Comparison of ENCODE assay signal across 8 cellular contexts in the genomic region with DNA sequence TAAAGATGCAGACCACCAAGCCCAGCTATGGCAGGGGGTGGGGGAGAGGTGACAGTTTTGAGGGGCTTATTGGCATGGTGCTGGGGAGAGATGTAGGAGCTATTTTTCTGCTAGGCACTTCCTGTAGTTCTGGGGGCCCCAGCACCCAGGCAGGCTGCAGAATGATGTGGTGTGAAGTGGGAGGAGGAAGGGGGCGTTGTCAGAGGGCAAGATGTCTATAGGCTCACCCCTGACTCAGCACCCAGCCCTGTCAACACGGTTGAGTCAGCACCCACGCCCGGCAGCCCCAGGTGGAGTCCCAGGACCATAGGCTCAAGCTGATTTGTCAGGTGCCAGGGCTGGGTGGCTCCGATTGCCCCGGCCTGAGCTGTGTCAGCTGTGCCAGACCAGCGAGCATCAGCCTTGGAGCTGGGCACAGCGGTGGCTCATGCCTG. TPM values are rescaled to one million over a fixed set of nuclear protein-coding genes. Genes with fewer than 3 reads are reported as not detected.
DNase-seq lines count a peak whose midpoint lies in the region; ATAC-seq and TF ChIP-seq lines count a peak whose summit lies in the region.

No MANE protein-coding gene starts in this region.

- DNase-seq in DND-41 (peak; percentile 62), mucosa of gallbladder (ENCODE audit: low spot score) (peak; percentile 79), COLO829 (ENCODE audit: low spot score) (no peak)
- DNase-seq in activated CD4-positive, alpha-beta T cell treated with anti-CD3 and anti-CD28 coated beads for 1 hour, result peak; percentile 88
- DNase-seq in central memory CD4-positive, alpha-beta T cell, result peak; percentile 95
- peak; percentile 80 to 89 for DNase-seq in stimulated activated naive CD8-positive, alpha-beta T cell treated with anti-CD3 and anti-CD28 coated beads, Interleukin-15, amount 100 ng/mL, for 72 hours

- peaks cover 50% of the 10 kb centered on the region for H3K27me3 Mint-ChIP-seq in stimulated activated naive CD8-positive, alpha-beta T cell treated with anti-CD3 and anti-CD28 coated beads, Interleukin-15, amount 100 ng/mL, for 72 hours

- H3K27ac ChIP-seq in DND-41 (ENCODE audit: low read length), result no peak overlapping the region

- H3K79me2 ChIP-seq in DND-41 (ENCODE audit: insufficient read depth, low read length), result no peaks in the 10 kb centered on the region

- H3K4me3 ChIP-seq in DND-41 (ENCODE audit: low read depth in 1 of 2, low read length in 2 of 2), result no peak overlapping the region

- no peaks in the 10 kb centered on the region for H3K9me3 Mint-ChIP-seq in stimulated activated naive CD8-positive, alpha-beta T cell treated with anti-CD3 and anti-CD28 coated beads, Interleukin-15, amount 100 ng/mL, for 72 hours

- H3K27me3 ChIP-seq in DND-41 (ENCODE audit: insufficient read depth, low read length, poor library complexity), result no peaks in the 10 kb centered on the region

- H3K4me2 ChIP-seq in DND-41 (ENCODE audit: insufficient read depth, low read length), result no peak overlapping the region

- TF ChIP-seq CTCF in DND-41 (IDR thresholded peaks at IDR 0.05; ENCODE audit: borderline replicate concordance, extremely low read depth, low read length, poor library complexity, severe bottlenecking), result no peak

- H4K20me1 ChIP-seq in DND-41 (ENCODE audit: insufficient read depth, low read length), result no peaks in the 10 kb centered on the region

- H3K9me3 ChIP-seq in DND-41 (ENCODE audit: insufficient read depth, low read length, severe bottlenecking), result no peaks in the 10 kb centered on the region

- no peak overlapping the region for H3K9ac ChIP-seq in DND-41 (ENCODE audit: low read depth, low read length)

- peak overlapping the region in 1 of 2 donors; percentile 16 for H3K4me3 Mint-ChIP-seq in stimulated activated naive CD8-positive, alpha-beta T cell treated with anti-CD3 and anti-CD28 coated beads, Interleukin-15, amount 100 ng/mL, for 72 hours

- H3K4me1 ChIP-seq in DND-41 (ENCODE audit: insufficient read depth, low read length), result peaks cover 16% of the 10 kb centered on the region

- H3K4me1 Mint-ChIP-seq in stimulated activated naive CD8-positive, alpha-beta T cell treated with anti-CD3 and anti-CD28 coated beads, Interleukin-15, amount 100 ng/mL, for 72 hours, result peaks cover 61% of the 10 kb centered on the region

- H3K36me3 ChIP-seq in DND-41 (ENCODE audit: insufficient read depth, low read length), result no peaks in the 10 kb centered on the region

- H3K27ac Mint-ChIP-seq in stimulated activated naive CD8-positive, alpha-beta T cell treated with anti-CD3 and anti-CD28 coated beads, Interleukin-15, amount 100 ng/mL, for 72 hours, result no peak overlapping the region

- peak; percentile 83 for ATAC-seq in DND-41 (ENCODE audit: insufficient read depth, low read depth)
- ATAC-seq in HG03469 (IDR thresholded peaks at IDR 0.05; ENCODE audit: unreplicated experiment), result peak; percentile 39
- ATAC-seq in stimulated activated naive CD8-positive, alpha-beta T cell treated with anti-CD3 and anti-CD28 coated beads, Interleukin-15, amount 100 ng/mL, for 72 hours, result peak; percentile 94
- no peak for ATAC-seq in GM18870 (IDR thresholded peaks at IDR 0.05; ENCODE audit: unreplicated experiment)

- no peak overlapping the region for H2AFZ ChIP-seq in DND-41 (ENCODE audit: low read depth, low read length)

RNA-seq across cellular contexts. Expression of a gene that starts 5.8 kb away (rescaled TPM):
- 91.4 TPM for total RNA-seq in mucosa of gallbladder
